Comparison of ENCODE assay signal across 8 cellular contexts in genomic region chr16:50067290-50067853, GRCh38. TPM values are rescaled to one million over a fixed set of nuclear protein-coding genes. Genes with fewer than 3 reads are reported as not detected.
DNase-seq lines count a peak whose midpoint lies in the region; ATAC-seq and TF ChIP-seq lines count a peak whose summit lies in the region.

No MANE protein-coding gene starts in this region.

- H3K4me3 Mint-ChIP-seq in activated naive CD8-positive, alpha-beta T cell treated with anti-CD3 and anti-CD28 coated beads, Interleukin-2, amount 10 ng/mL, durations not matched to agents 7 days and 5 days = peak overlapping the region; percentile 95

- H3K27ac ChIP-seq in HEK293 (ENCODE audit: extremely low read depth, low read depth, low read length) (no peak overlapping the region), OCI-LY1 (ENCODE audit: low read depth, low read length, poor library complexity, severe bottlenecking) (peak overlapping the region; percentile 22)

- H3K9me2 ChIP-seq in OCI-LY1 (ENCODE audit: low read depth, low read length) = no peaks in the 10 kb centered on the region

- peak overlapping the region; percentile 93 for H3K27ac Mint-ChIP-seq in activated naive CD8-positive, alpha-beta T cell treated with anti-CD3 and anti-CD28 coated beads, Interleukin-2, amount 10 ng/mL, durations not matched to agents 7 days and 5 days

- no peaks in the 10 kb centered on the region for H4K20me1 ChIP-seq in OCI-LY1 (ENCODE audit: insufficient read depth, low read length)

- peak overlapping the region; percentile 100 for H3K4me2 ChIP-seq in OCI-LY1 (ENCODE audit: low read length)

- CTCF ChIA-PET in HEK293 (lab: Yijun Ruan, JAX) = interaction anchor here (0.5 to 5.0 kb wide), 12 partner anchors 11 to 442 kb away, joined by 3 to 70 read pairs (median 4); partner anchors contain the start of gene CNEP1R1

- H3K4me1 Mint-ChIP-seq in activated naive CD8-positive, alpha-beta T cell treated with anti-CD3 and anti-CD28 coated beads, Interleukin-2, amount 10 ng/mL, durations not matched to agents 7 days and 5 days = peaks cover 25% of the 10 kb centered on the region

- H3K36me3 Mint-ChIP-seq in activated naive CD8-positive, alpha-beta T cell treated with anti-CD3 and anti-CD28 coated beads, Interleukin-2, amount 10 ng/mL, durations not matched to agents 7 days and 5 days = peaks cover 21% of the 10 kb centered on the region

- H3K36me3 ChIP-seq in HEK293 (ENCODE audit: control insufficient read depth in 2 of 2, insufficient read depth in 1 of 2, low read length in 2 of 2) (peaks cover 7 to 45% of the 10 kb centered on the region in 2 experiments; a peak in 2 of 3 replicates), OCI-LY1 (ENCODE audit: insufficient read depth, low read length) (peaks cover 47% of the 10 kb centered on the region)

- no peaks in the 10 kb centered on the region for H3K27me3 Mint-ChIP-seq in activated naive CD8-positive, alpha-beta T cell treated with anti-CD3 and anti-CD28 coated beads, Interleukin-2, amount 10 ng/mL, durations not matched to agents 7 days and 5 days

- POLR2A ChIA-PET in HEK293 (lab: Yijun Ruan, JAX) = interaction anchor here (1.0 to 1.5 kb wide), 3 partner anchors 42 to 135 kb away, joined by 3 to 5 read pairs (median 3); partner anchors contain the start of gene CNEP1R1
- POLR2A ChIA-PET in activated naive CD8-positive, alpha-beta T cell treated with anti-CD3 and anti-CD28 coated beads, Interleukin-2, amount 10 ng/mL, durations not matched to agents 7 days and 5 days (lab: Charles Lee) = interaction anchor here (0.6 to 3.1 kb wide), 8 partner anchors 11 to 671 kb away, joined by 3 to 20 read pairs (median 4); partner anchors contain the start of gene CNEP1R1

- H3K9me3 Mint-ChIP-seq in activated naive CD8-positive, alpha-beta T cell treated with anti-CD3 and anti-CD28 coated beads, Interleukin-2, amount 10 ng/mL, durations not matched to agents 7 days and 5 days = no peaks in the 10 kb centered on the region

- H3K79me2 ChIP-seq in OCI-LY1 (ENCODE audit: insufficient read depth, low read length) = peaks cover 11% of the 10 kb centered on the region

- TF ChIP-seq CTCF in HEK293 (tag by site-specific recombination; IDR thresholded peaks at IDR 0.05) (peak; percentile 51; the same call in 1 of the 2 replicates), OCI-LY1 (IDR thresholded peaks at IDR 0.05; ENCODE audit: low read length) (peak; percentile 65)

- H2AFZ ChIP-seq in OCI-LY1 (ENCODE audit: low read length) = no peak overlapping the region

- no peaks in the 10 kb centered on the region for H3K27me3 ChIP-seq in OCI-LY1 (ENCODE audit: insufficient read depth, low read length)

- H3K4me3 ChIP-seq in HEK293 (ENCODE audit: low read depth, low read length) (no peak overlapping the region), OCI-LY1 (ENCODE audit: low read depth, low read length, poor library complexity, severe bottlenecking) (peak overlapping the region; percentile 99)

- peak; percentile 10 for DNase-seq in NCI-H2029 treated with DMSO at 0.1 percent for 48 hours (lab: John Stamatoyannopoulos, UW)
- no peak for DNase-seq in NCI-H2029 (lab: John Stamatoyannopoulos, UW)
- DNase-seq in activated naive CD8-positive, alpha-beta T cell treated with anti-CD3 and anti-CD28 coated beads, Interleukin-2, amount 10 ng/mL, durations not matched to agents 7 days and 5 days = no peak
- DNase-seq in iPS-NIHi7 (ENCODE audit: extremely low spot score) = peak; percentile 40
- DNase-seq in stimulated activated naive CD8-positive, alpha-beta T cell treated with anti-CD3 and anti-CD28 coated beads, Interleukin-15, Interleukin-2, amounts not matched to agents 100 U/mL and 50 U/mL, for 24 hours = peak; percentile 27

- no peaks in the 10 kb centered on the region for H3K9me3 ChIP-seq in HEK293 (ENCODE audit: control insufficient read depth, insufficient read depth, low read depth, low read length)
- no peaks in the 10 kb centered on the region for H3K9me3 ChIP-seq in OCI-LY1 (ENCODE audit: low read length)

- peak overlapping the region; percentile 100; the same call in 1 of the 2 replicates for H3K9ac ChIP-seq in OCI-LY1 (ENCODE audit: low read length)

- peak; percentile 46 for ATAC-seq in activated naive CD8-positive, alpha-beta T cell treated with anti-CD3 and anti-CD28 coated beads, Interleukin-2, amount 10 ng/mL, durations not matched to agents 7 days and 5 days (ENCODE audit: low read depth)
- peak; percentile 40 for ATAC-seq in stimulated activated naive CD8-positive, alpha-beta T cell treated with anti-CD3 and anti-CD28 coated beads, Interleukin-15, Interleukin-2, amounts not matched to agents 100 U/mL and 50 U/mL, for 24 hours
- ATAC-seq in GM18498 (IDR thresholded peaks at IDR 0.05; ENCODE audit: unreplicated experiment) = no peak

- no peaks in the 10 kb centered on the region for H3K4me1 ChIP-seq in HEK293 (ENCODE audit: control insufficient read depth, insufficient read depth, low read length)
- H3K4me1 ChIP-seq in OCI-LY1 (ENCODE audit: insufficient read depth, low read length, severe bottlenecking) = peaks cover 23% of the 10 kb centered on the region

- no peaks in the 10 kb centered on the region for H3F3A ChIP-seq in OCI-LY1 (ENCODE audit: insufficient read depth, low read length)

TF ChIP-seq in HEK293, 187 proteins besides CTCF, POLR2A, EP300 and RAD21:
- TF ChIP-seq ZXDB (tag by site-specific recombination; IDR thresholded peaks at IDR 0.05) (0 out of 2 replicates have a peak, but pooled peaks have one; percentile 31), ZBTB11 (tag by site-specific recombination; conservative IDR thresholded peaks at IDR 0.05; ENCODE audit: low read depth) (peak; percentile 81), ZNF341 (tag by site-specific recombination; IDR thresholded peaks at IDR 0.05; ENCODE audit: low read depth) (peak; percentile 41; the same call in 1 of the 2 replicates), ZNF654 (tag by site-specific recombination; IDR thresholded peaks at IDR 0.05; ENCODE audit: low read depth) (peak; percentile 37), ZBTB26 (tag by site-specific recombination; optimal IDR thresholded peaks at IDR 0.05) (no peak), ZNF366 (tag by site-specific recombination; conservative IDR thresholded peaks at IDR 0.05) (peak; percentile 65; the same call in 1 of the 2 replicates), YY2 (tag by site-specific recombination; IDR thresholded peaks at IDR 0.05) (no peak)

RNA-seq across cellular contexts. Expression of gene HEATR3, which starts 1.6 kb away (rescaled TPM):
- total RNA-seq in activated naive CD8-positive, alpha-beta T cell treated with anti-CD3 and anti-CD28 coated beads, Interleukin-2, amount 10 ng/mL, durations not matched to agents 7 days and 5 days = 10 to 100 TPM; 19.8 to 20.1 TPM

RNA-seq across cellular contexts. Expression of gene CNEP1R1, which starts 42.3 kb away (rescaled TPM):
- total RNA-seq in activated naive CD8-positive, alpha-beta T cell treated with anti-CD3 and anti-CD28 coated beads, Interleukin-2, amount 10 ng/mL, durations not matched to agents 7 days and 5 days = 10 to 100 TPM; 29.0 to 31.7 TPM

Comparison
In these comparisons a context has a peak if more than half of its experiments do, and no peak if none do; other contexts are left out.
1. DNase-seq: peak in NCI-H2029 treated with DMSO at 0.1 percent for 48 hours (single experiment), iPS-NIHi7 (single experiment) and stimulated activated naive CD8-positive, alpha-beta T cell treated with anti-CD3 and anti-CD28 coated beads, Interleukin-15, Interleukin-2, amounts not matched to agents 100 U/mL and 50 U/mL, for 24 hours (single experiment); none in NCI-H2029 (single experiment) and activated naive CD8-positive, alpha-beta T cell treated with anti-CD3 and anti-CD28 coated beads, Interleukin-2, amount 10 ng/mL, durations not matched to agents 7 days and 5 days (single experiment).